Comparison of ENCODE assay signal across 8 cellular contexts in the genomic region with DNA sequence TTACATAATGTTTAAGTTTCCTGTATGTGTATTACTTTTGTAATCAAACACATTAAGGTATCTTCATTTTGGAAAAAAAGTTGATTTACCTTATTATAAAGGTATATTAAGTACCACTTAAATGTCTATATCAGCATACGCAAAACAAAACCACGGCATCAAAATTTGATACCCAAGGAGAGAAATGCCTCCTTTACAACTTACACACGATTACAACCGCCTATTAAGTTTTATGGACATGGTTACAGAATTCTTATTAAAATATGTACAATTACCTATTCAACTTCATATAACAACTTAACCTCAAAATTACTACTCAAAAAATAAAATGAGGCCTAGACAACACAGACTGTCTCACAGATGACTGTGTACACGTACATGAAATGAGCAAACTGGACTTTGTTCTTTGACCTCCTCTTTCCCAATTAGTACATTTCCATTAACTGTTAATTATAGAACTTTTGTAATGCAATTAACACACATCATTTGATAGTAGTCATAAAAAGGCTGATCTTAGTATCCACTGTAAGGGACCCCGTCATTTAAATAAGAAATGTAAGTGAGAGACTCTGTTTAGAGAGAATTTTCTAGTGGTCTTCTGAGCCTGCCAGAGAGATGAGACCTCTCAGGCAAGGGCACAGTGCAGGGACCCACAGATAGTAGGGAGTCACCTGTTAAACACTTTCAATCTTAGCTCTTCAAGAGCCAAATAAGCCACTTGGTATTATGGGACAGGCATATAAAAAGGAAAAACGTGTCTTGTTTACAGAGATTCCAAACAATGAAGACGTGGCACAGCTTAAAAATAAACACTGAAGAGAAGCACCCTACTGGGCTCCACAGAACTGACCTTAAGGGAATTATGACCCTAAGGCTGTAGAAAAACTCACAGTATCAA. TPM values are rescaled to one million over a fixed set of nuclear protein-coding genes. Genes with fewer than 3 reads are reported as not detected.
DNase-seq lines count a peak whose midpoint lies in the region; ATAC-seq and TF ChIP-seq lines count a peak whose summit lies in the region.

No MANE protein-coding gene starts in this region.

- H3K9ac ChIP-seq in skeletal muscle tissue (ENCODE audit: low read depth in 1 of 3, low read length in 3 of 3), result peak overlapping the region; percentile 95 to 97 (median 97)

- H3K36me3 ChIP-seq in HAP-1 (replicated peaks) (no peaks in the 10 kb centered on the region; the same call in 1 of the 2 replicates), skeletal muscle tissue (ENCODE audit: control insufficient read depth in 3 of 3, insufficient read depth in 3 of 3, low read length in 3 of 3) (no peaks in the 10 kb centered on the region)

- H3K27ac ChIP-seq in skeletal muscle tissue (ENCODE audit: low read depth, low read length), result peak overlapping the region; percentile 88

- H3K4me3 Mint-ChIP-seq in WTC11 (peak overlapping the region; percentile 95), glutamatergic neuron (ENCODE audit: unreplicated experiment) (peak overlapping the region; percentile 89)

- H3K4me1 Mint-ChIP-seq in WTC11 (peaks cover 69% of the 10 kb centered on the region), glutamatergic neuron (ENCODE audit: low read depth, unreplicated experiment) (peaks cover 54% of the 10 kb centered on the region)

- in situ Hi-C loops in HAP-1 (cut with MboI; ENCODE audit: low sequenced_read_pairs) (no loop called here), G401 (cut with HindIII; ENCODE audit: low sequenced_read_pairs) (no loop called here)

- H3K27me3 ChIP-seq in HAP-1 (ENCODE audit: low read depth) (no peaks in the 10 kb centered on the region), skeletal muscle tissue (ENCODE audit: control insufficient read depth in 3 of 3, insufficient read depth in 3 of 3, low read length in 3 of 3) (no peaks in the 10 kb centered on the region)

- no peaks in the 10 kb centered on the region; the same call in 1 of the 2 replicates for H3K27me3 Mint-ChIP-seq in WTC11 (ENCODE audit: low read depth)
- peaks cover 7% of the 10 kb centered on the region for H3K27me3 Mint-ChIP-seq in glutamatergic neuron (ENCODE audit: unreplicated experiment)

- POLR2A ChIA-PET in WTC11 (lab: Charles Lee), result interaction anchor here (0.9 to 6.2 kb wide), 2 partner anchors 9 to 13 kb away, joined by 3 to 53 read pairs; a partner anchor contains a TSS

- H3K9me3 ChIP-seq in HAP-1 (no peaks in the 10 kb centered on the region), skeletal muscle tissue (ENCODE audit: control insufficient read depth in 3 of 3, low read length in 3 of 3) (no peaks in the 10 kb centered on the region)

- no peaks in the 10 kb centered on the region for H3K9me3 Mint-ChIP-seq in WTC11
- peaks cover 13% of the 10 kb centered on the region for H3K9me3 Mint-ChIP-seq in glutamatergic neuron (ENCODE audit: unreplicated experiment)

- peaks cover 55% of the 10 kb centered on the region for H3K4me1 ChIP-seq in HAP-1
- peaks cover 71 to 76% (median 73%) of the 10 kb centered on the region in 3 donors for H3K4me1 ChIP-seq in skeletal muscle tissue (ENCODE audit: control insufficient read depth in 3 of 3, insufficient read depth in 3 of 3, low read length in 3 of 3)

- CTCF ChIA-PET in WTC11 (lab: Charles Lee), result interaction anchor here (2.2 kb wide), 1 partner anchor 16 kb away, joined by 10 read pairs; no protein-coding TSS in a partner anchor

- DNase-seq in HAP-1 (ENCODE audit: low spot score in 2 of 2) (no peak), WTC11 (ENCODE audit: low spot score) (no peak), glutamatergic neuron (no peak), G401 (ENCODE audit: low spot score) (no peak), NCI-H1417 treated with DMSO at 0.1 percent for 48 hours (lab: John Stamatoyannopoulos, UW) (no peak), GOT3 (lab: John Stamatoyannopoulos, UW) (no peak), AG08396 (ENCODE audit: low spot score) (no peak)

- H3K4me3 ChIP-seq in HAP-1, result peak overlapping the region; percentile 86
- peak overlapping the region; percentile 79 to 97 (median 90) for H3K4me3 ChIP-seq in skeletal muscle tissue (ENCODE audit: low read length in 3 of 3)

- H3K36me3 Mint-ChIP-seq in WTC11 (no peaks in the 10 kb centered on the region), glutamatergic neuron (ENCODE audit: unreplicated experiment) (no peaks in the 10 kb centered on the region)

- no peak for TF ChIP-seq CTCF in WTC11 (IDR thresholded peaks at IDR 0.05)
- TF ChIP-seq CTCF in glutamatergic neuron (IDR thresholded peaks at IDR 0.05; ENCODE audit: partially characterized antibody, unreplicated experiment), result no peak

- no peak for ATAC-seq in WTC11

- H3K27ac Mint-ChIP-seq in WTC11 (peak overlapping the region; percentile 96), glutamatergic neuron (ENCODE audit: unreplicated experiment) (peak overlapping the region; percentile 97)

TF ChIP-seq in WTC11, 78 proteins besides CTCF, POLR2A, EP300 and RAD21:
- TF ChIP-seq NFYB (CRISPR knock-in tag; conservative IDR thresholded peaks at IDR 0.05; ENCODE audit: low read depth), result no peak
- no peak for TF ChIP-seq EMX1 (CRISPR knock-in tag; IDR thresholded peaks at IDR 0.05)
- no peak for TF ChIP-seq GTF2I (CRISPR knock-in tag; conservative IDR thresholded peaks at IDR 0.05)

RNA-seq across cellular contexts. Expression of a gene that starts 2.4 kb away (rescaled TPM):
- total RNA-seq in WTC11 (2021), result 69.3 to 87.3 TPM (median 71.6 TPM) in 3 replicates
- 77.8 TPM for total RNA-seq in glutamatergic neuron (ENCODE audit: unreplicated experiment)
- total RNA-seq in skeletal muscle tissue, result 35.0 TPM
- total RNA-seq in G401 (2014; rRNA removed; shearing (Covaris generic)), result 24.3 and 36.5 TPM in 2 replicates

RNA-seq across cellular contexts. Expression of a gene that starts 14.0 kb away (rescaled TPM):
- total RNA-seq in WTC11 (2021), result 56.2 to 70.2 TPM (median 56.6 TPM) in 3 replicates
- total RNA-seq in glutamatergic neuron (ENCODE audit: unreplicated experiment), result 57.8 TPM
- total RNA-seq in skeletal muscle tissue, result 28.7 TPM
- 41.0 and 49.2 TPM in 2 replicates for total RNA-seq in G401 (2014; rRNA removed; shearing (Covaris generic))

RNA-seq across cellular contexts. Expression of a gene that starts 28.6 kb away (rescaled TPM):
- 26.2 to 41.7 TPM (median 30.8 TPM) in 3 replicates for total RNA-seq in WTC11 (2021)
- 1.8 TPM for total RNA-seq in glutamatergic neuron (ENCODE audit: unreplicated experiment)
- not detected for total RNA-seq in skeletal muscle tissue
- total RNA-seq in G401 (2014; rRNA removed; shearing (Covaris generic)), result 1.2 TPM in 1 of 2 replicates, not detected in the other
